ENCODE assay signal across 24 cellular contexts in genomic region chr12:119727600-119728436, GRCh38. TPM values are rescaled to one million over a fixed set of nuclear protein-coding genes. Genes with fewer than 3 reads are reported as not detected.
DNase-seq lines count a peak whose midpoint lies in the region; ATAC-seq and TF ChIP-seq lines count a peak whose summit lies in the region.
"Had no signal": no experiment of that assay in that cellular context is flagged by ENCODE, and none has a peak within 500 bp of the region (broad histone marks: within the 10 kb centered on the region; RNA-seq: fewer than 3 reads in every experiment).

No MANE protein-coding gene starts in this region.

- DNase-seq in HT1080 (ENCODE audit: low read depth) (peak; percentile 8), epithelial cell of proximal tubule (ENCODE audit: low read depth) (peak; percentile 66), left lung (no peak), cerebellum (ENCODE audit: low spot score) (no peak), iPS-NIHi11 (ENCODE audit: low spot score) (no peak), NCI-H446 treated with DMSO at 0.1 percent for 48 hours (lab: John Stamatoyannopoulos, UW) (no peak), osteoblast (ENCODE audit: insufficient read length, low spot score, missing footprints) (no peak)
- DNase-seq: activated CD4-positive, alpha-beta T cell treated with anti-CD3 and anti-CD28 coated beads, Interleukin-2, amount 10 ng/mL, durations not matched to agents 24 days and 14 days; activated gamma-delta T cell; activated T-cell treated with anti-CD3 and anti-CD28 coated beads, Interleukin-2, amount 50 U/mL, for 1 hour; Calu3; effector CD8-positive, alpha-beta T cell; midbrain; naive thymus-derived CD8-positive, alpha-beta T cell; NCI-H1105; NCI-H1930; NCI-H526; NK-92 treated with Interleukin-12 subunit alpha and Interleukin-12 subunit beta, amount 100 ng/mL, for 24 hours; nucleus accumbens; Peyer's patch; small intestine; stimulated activated CD4-positive, alpha-beta T cell treated with anti-CD3 and anti-CD28 coated beads, Interleukin-1b, Interleukin-23, amount 100 ng/mL, for 48 hours; stimulated activated CD8-positive, alpha-beta memory T cell treated with anti-CD3 and anti-CD28 coated beads, Interleukin-4, amount 100 ng/mL, for 48 hours had no signal

- H3K79me2 ChIP-seq in osteoblast (ENCODE audit: insufficient read depth, low read length) = no peaks in the 10 kb centered on the region

- no peaks in the 10 kb centered on the region for H3K27me3 ChIP-seq in left lung
- H3K27me3 ChIP-seq in osteoblast (ENCODE audit: insufficient read depth, low read length) = no peaks in the 10 kb centered on the region
- H3K27me3 ChIP-seq: Peyer's patch had no signal

- H3K36me3 ChIP-seq in left lung (peaks cover 0 to 3% of the 10 kb centered on the region in 2 donors), osteoblast (ENCODE audit: insufficient read depth, low read length) (peaks cover 10% of the 10 kb centered on the region)
- H3K36me3 ChIP-seq: Peyer's patch had no signal

- H3K9me3 ChIP-seq in left lung (no peaks in the 10 kb centered on the region), osteoblast (ENCODE audit: low read depth, low read length) (no peaks in the 10 kb centered on the region)
- H3K9me3 ChIP-seq: Peyer's patch had no signal

- no peaks in the 10 kb centered on the region for H4K20me1 ChIP-seq in osteoblast (ENCODE audit: insufficient read depth, low read length)

- ATAC-seq in left lung = peak; percentile 34
- ATAC-seq: naive thymus-derived CD8-positive, alpha-beta T cell had no signal

- H3K4me3 ChIP-seq in epithelial cell of proximal tubule (ENCODE audit: low read depth, low read length) (no peak overlapping the region), left lung (no peak overlapping the region), osteoblast (ENCODE audit: insufficient read depth, low read length) (no peak overlapping the region)
- H3K4me3 ChIP-seq: Peyer's patch had no signal

- H3K27ac ChIP-seq in left lung = no peak overlapping the region
- no peak overlapping the region for H3K27ac ChIP-seq in osteoblast (ENCODE audit: low read depth, low read length)
- H3K27ac ChIP-seq: epithelial cell of prostate, Peyer's patch had no signal

- intact Hi-C loops in left lung (cut with DNase I) = no loop called here

- no peak overlapping the region for H2AFZ ChIP-seq in osteoblast (ENCODE audit: low read length)

- TF ChIP-seq CTCF in epithelial cell of proximal tubule (conservative IDR thresholded peaks at IDR 0.05; ENCODE audit: low read depth, low read length) (no peak), left lung (IDR thresholded peaks at IDR 0.05) (no peak), osteoblast (IDR thresholded peaks at IDR 0.05; ENCODE audit: extremely low read depth, low read depth, low read length) (no peak)

- H3K4me1 ChIP-seq in left lung (no peaks in the 10 kb centered on the region), osteoblast (ENCODE audit: insufficient read depth, low read length) (no peaks in the 10 kb centered on the region)
- H3K4me1 ChIP-seq: Peyer's patch had no signal

- H3K4me2 ChIP-seq in osteoblast (ENCODE audit: insufficient read depth, low read length) = no peak overlapping the region

RNA-seq across cellular contexts. Expression of gene PRKAB1, which starts 59.9 kb away (rescaled TPM):
- total RNA-seq in HT1080 (2014; rRNA removed; shearing (Covaris generic)) = 11.6 and 13.8 TPM in 2 replicates
- polyA plus RNA-seq in HT1080 (2015; cell fraction: cytosol; rRNA removed) = 16.7 and 18.0 TPM in 2 replicates
- polyA plus RNA-seq in HT1080 (2015; cell fraction: nucleus; rRNA removed) = 41.7 and 51.8 TPM in 2 replicates
- total RNA-seq in epithelial cell of proximal tubule (22.3 and 27.9 TPM in 2 replicates), left lung (10 to 100 TPM; 31.8 to 53.3 TPM), cerebellum (18.1 TPM), osteoblast (16.6 and 25.3 TPM in 2 replicates)

Comparison
In these comparisons a context has a peak if more than half of its experiments do, and no peak if none do; other contexts are left out.
1. DNase-seq: peak in HT1080 (single experiment) and epithelial cell of proximal tubule (single experiment); none in left lung (0 of 2), cerebellum (single experiment), iPS-NIHi11 (single experiment), NCI-H446 treated with DMSO at 0.1 percent for 48 hours (single experiment) and osteoblast (single experiment).